In the genomic region with DNA sequence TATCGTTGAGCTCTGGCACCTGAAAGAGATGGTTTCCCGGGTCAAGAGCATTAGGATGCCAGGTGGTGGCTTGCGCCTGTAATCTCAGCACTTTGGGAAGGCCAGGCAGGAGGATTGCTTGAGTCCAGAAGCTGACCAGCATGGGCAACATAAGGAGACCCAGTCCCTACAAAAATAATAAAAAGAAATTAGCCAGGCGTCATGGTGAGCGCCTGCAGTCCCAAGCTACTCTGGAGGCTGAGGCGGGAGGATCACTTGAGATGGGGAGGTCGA, we compare ENCODE assay signal across 21 cellular contexts. TPM values are rescaled to one million over a fixed set of nuclear protein-coding genes. Genes with fewer than 3 reads are reported as not detected.
DNase-seq lines count a peak whose midpoint lies in the region; ATAC-seq and TF ChIP-seq lines count a peak whose summit lies in the region.
"Had no signal": no experiment of that assay in that cellular context is flagged by ENCODE, and none has a peak within 500 bp of the region (broad histone marks: within the 10 kb centered on the region; RNA-seq: fewer than 3 reads in every experiment).

No MANE protein-coding gene starts in this region.

- no peak overlapping the region for H2BK12ac ChIP-seq in neuronal stem cell (ENCODE audit: low read length)

- H3K9ac ChIP-seq in neuronal stem cell (ENCODE audit: low read depth, low read length, poor library complexity), result no peak overlapping the region
- H3K9ac ChIP-seq: BLaER1, GM23248, KMS-11 had no signal

- no peak for TF ChIP-seq POLR2A in transverse colon (IDR thresholded peaks at IDR 0.05)

- peak overlapping the region; percentile 21 for H3K14ac ChIP-seq in neuronal stem cell (ENCODE audit: low read length)

- no peak overlapping the region for H3K4ac ChIP-seq in neuronal stem cell (ENCODE audit: low read length)

- in situ Hi-C loops in transverse colon (cut with MboI; ENCODE audit: low pct_ligation_motif_present in 1 of 4, low pct_unique_long_range_greater_than_20kb in 1 of 4, low sequenced_read_pairs in 3 of 4), result no loop called here

- no peak overlapping the region for H3K4me2 ChIP-seq in neuronal stem cell (ENCODE audit: insufficient read depth, low read length, poor library complexity, severe bottlenecking)
- H3K4me2 ChIP-seq: BLaER1, KMS-11 had no signal

- H3K27me3 ChIP-seq in neuronal stem cell (ENCODE audit: control insufficient read depth in 3 of 3, insufficient read depth in 3 of 3, low read depth in 1 of 3, low read length in 3 of 3) (peaks cover 0 to 82% (median 39%) of the 10 kb centered on the region in 3 experiments), transverse colon (peaks cover 52% of the 10 kb centered on the region)

- intact Hi-C loops in transverse colon (cut with DNase I; ENCODE audit: low total_unique reads), result no loop called here

- no peak overlapping the region for H3K23ac ChIP-seq in neuronal stem cell (ENCODE audit: low read depth, low read length, poor library complexity)

- H2AFZ ChIP-seq in neuronal stem cell (ENCODE audit: low read length), result no peak overlapping the region
- H2AFZ ChIP-seq: GM23248 had no signal

- H3K18ac ChIP-seq in neuronal stem cell (ENCODE audit: low read length), result no peak overlapping the region

- no CpG with 5 or more reads among the region's 7 CpGs for WGBS in neuronal stem cell (ENCODE audit: extremely low coverage in 2 of 2, insufficient read length in 2 of 2, insufficient replicate concordance in 1 of 2), 2 donors
- WGBS in transverse colon (ENCODE audit: low coverage in 1 of 2), 2 donors, result 93% methylated on average over 7 of the region's 7 CpGs; no CpG with 5 or more reads in 1 of the 2 donors

- H3K27me3 Mint-ChIP-seq in activated naive CD4-positive, alpha-beta T cell treated with anti-CD3 and anti-CD28 coated beads, Interleukin-2, amount 10 ng/mL, durations not matched to agents 7 days and 5 days, result peaks cover 87% of the 10 kb centered on the region
- peaks cover 71% of the 10 kb centered on the region for H3K27me3 Mint-ChIP-seq in WTC11 (ENCODE audit: low read depth)
- H3K27me3 Mint-ChIP-seq in activated T-cell treated with anti-CD3 and anti-CD28 coated beads, Interleukin-2, amount 50 U/mL, for 24 hours, result peaks cover 52% of the 10 kb centered on the region

- H4K91ac ChIP-seq in neuronal stem cell (ENCODE audit: low read depth, low read length, poor library complexity), result no peak overlapping the region

- H3K27ac Mint-ChIP-seq in activated naive CD4-positive, alpha-beta T cell treated with anti-CD3 and anti-CD28 coated beads, Interleukin-2, amount 10 ng/mL, durations not matched to agents 7 days and 5 days, result no peak overlapping the region
- H3K27ac Mint-ChIP-seq in activated naive CD4-positive, alpha-beta T cell treated with anti-CD3 and anti-CD28 coated beads, Interleukin-2, amount 50 U/mL, for 72 hours, result no peak overlapping the region
- no peak overlapping the region for H3K27ac Mint-ChIP-seq in WTC11
- H3K27ac Mint-ChIP-seq in activated T-cell treated with anti-CD3 and anti-CD28 coated beads, Interleukin-2, amount 50 U/mL, for 24 hours, result no peak overlapping the region
- H3K27ac Mint-ChIP-seq: CD4-positive, alpha-beta T cell had no signal

- no peaks in the 10 kb centered on the region for H3K9me3 Mint-ChIP-seq in activated naive CD4-positive, alpha-beta T cell treated with anti-CD3 and anti-CD28 coated beads, Interleukin-2, amount 10 ng/mL, durations not matched to agents 7 days and 5 days
- H3K9me3 Mint-ChIP-seq in activated naive CD4-positive, alpha-beta T cell treated with anti-CD3 and anti-CD28 coated beads, Interleukin-2, amount 50 U/mL, for 72 hours, result no peaks in the 10 kb centered on the region
- H3K9me3 Mint-ChIP-seq in WTC11, result no peaks in the 10 kb centered on the region
- no peaks in the 10 kb centered on the region for H3K9me3 Mint-ChIP-seq in activated T-cell treated with anti-CD3 and anti-CD28 coated beads, Interleukin-2, amount 50 U/mL, for 24 hours
- H3K9me3 Mint-ChIP-seq: CD4-positive, alpha-beta T cell had no signal

- H3K4me3 ChIP-seq in neuronal stem cell (ENCODE audit: low read length in 2 of 2) (no peak overlapping the region), transverse colon (no peak overlapping the region)
- H3K4me3 ChIP-seq: BLaER1, GM23248 had no signal

- CTCF ChIA-PET in activated naive CD4-positive, alpha-beta T cell treated with anti-CD3 and anti-CD28 coated beads, Interleukin-2, amount 10 ng/mL, durations not matched to agents 7 days and 5 days (lab: Charles Lee), result interaction anchor here (0.8 kb wide), 1 partner anchor 175 kb away, joined by 3 read pairs; no protein-coding TSS in a partner anchor
- CTCF ChIA-PET in WTC11 (lab: Charles Lee), result interaction anchor here (1.0 to 1.1 kb wide), 2 partner anchors 31 to 175 kb away, joined by 3 read pairs; no protein-coding TSS in a partner anchor

- no peak for TF ChIP-seq EP300 in transverse colon (IDR thresholded peaks at IDR 0.05; ENCODE audit: low read depth)

- no peak overlapping the region for H2BK15ac ChIP-seq in neuronal stem cell (ENCODE audit: low read length)

- DNase-seq in activated naive CD4-positive, alpha-beta T cell treated with anti-CD3 and anti-CD28 coated beads, Interleukin-2, amount 10 ng/mL, durations not matched to agents 7 days and 5 days, result peak; percentile 8
- DNase-seq in activated naive CD4-positive, alpha-beta T cell treated with anti-CD3 and anti-CD28 coated beads, Interleukin-2, amount 50 U/mL, for 72 hours (ENCODE audit: low spot score in 2 of 2), result no peak
- DNase-seq in WTC11 (ENCODE audit: low spot score), result no peak
- no peak for DNase-seq in neuronal stem cell (ENCODE audit: low spot score)
- DNase-seq in NCI-H510A (lab: John Stamatoyannopoulos, UW), result no peak
- DNase-seq in transverse colon, result no peak
- no peak for DNase-seq in activated T-cell treated with anti-CD3 and anti-CD28 coated beads, Interleukin-2, amount 50 U/mL, for 24 hours
- DNase-seq: CD4-positive, alpha-beta T cell; DMS53; GM23248; HCEC 1CT; IMR-90; MM.1S; NCI-H2029; NCI-H446; NCI-H526; SHP77 had no signal

- no peaks in the 10 kb centered on the region for H3K36me3 ChIP-seq in neuronal stem cell (replicated peaks in 1 of 2; ENCODE audit: control insufficient read depth in 2 of 2, insufficient read depth in 2 of 2, low read length in 2 of 2)
- H3K36me3 ChIP-seq in transverse colon, result no peaks in the 10 kb centered on the region
- H3K36me3 ChIP-seq: BLaER1 had no signal

- no peak for ATAC-seq in activated naive CD4-positive, alpha-beta T cell treated with anti-CD3 and anti-CD28 coated beads, Interleukin-2, amount 50 U/mL, for 72 hours
- no peak for ATAC-seq in WTC11

- H3K79me1 ChIP-seq in neuronal stem cell (ENCODE audit: low read depth, low read length), result peaks cover 2% of the 10 kb centered on the region

- no peak overlapping the region for H4K8ac ChIP-seq in neuronal stem cell (ENCODE audit: low read depth, low read length)

- peaks cover 3 to 11% of the 10 kb centered on the region in 2 donors for H3K4me1 ChIP-seq in neuronal stem cell (ENCODE audit: control insufficient read depth in 2 of 2, insufficient read depth in 1 of 2, low read depth in 1 of 2, low read length in 2 of 2)
- peaks cover 0 to 19% (median 16%) of the 10 kb centered on the region in 4 donors for H3K4me1 ChIP-seq in transverse colon

- H2BK5ac ChIP-seq in neuronal stem cell (ENCODE audit: low read length), result no peak overlapping the region

- H3K36me3 Mint-ChIP-seq in activated naive CD4-positive, alpha-beta T cell treated with anti-CD3 and anti-CD28 coated beads, Interleukin-2, amount 10 ng/mL, durations not matched to agents 7 days and 5 days, result no peaks in the 10 kb centered on the region
- H3K36me3 Mint-ChIP-seq in activated naive CD4-positive, alpha-beta T cell treated with anti-CD3 and anti-CD28 coated beads, Interleukin-2, amount 50 U/mL, for 72 hours, result no peaks in the 10 kb centered on the region
- H3K36me3 Mint-ChIP-seq in WTC11, result no peaks in the 10 kb centered on the region
- no peaks in the 10 kb centered on the region for H3K36me3 Mint-ChIP-seq in activated T-cell treated with anti-CD3 and anti-CD28 coated beads, Interleukin-2, amount 50 U/mL, for 24 hours (ENCODE audit: low read depth)

- H3K9me3 ChIP-seq in neuronal stem cell (replicated peaks in 1 of 2; ENCODE audit: control insufficient read depth in 2 of 2, insufficient read depth in 1 of 2, low read depth in 1 of 2, low read length in 2 of 2) (peaks cover 0 to 1% of the 10 kb centered on the region in 2 donors), transverse colon (no peaks in the 10 kb centered on the region)
- H3K9me3 ChIP-seq: BLaER1 had no signal

- no peak overlapping the region for H3K27ac ChIP-seq in neuronal stem cell (replicated peaks; ENCODE audit: low read length)
- H3K27ac ChIP-seq in transverse colon, result no peak overlapping the region
- H3K27ac ChIP-seq: BLaER1, GM23248, KMS-11, RWPE1 had no signal

- POLR2A ChIA-PET in WTC11 (lab: Charles Lee), result no interaction called here

- H2BK120ac ChIP-seq in neuronal stem cell (ENCODE audit: low read depth, low read length), result no peak overlapping the region

- no peak overlapping the region for H2AK5ac ChIP-seq in neuronal stem cell (ENCODE audit: low read depth, low read length)

- no peak for TF ChIP-seq CTCF in WTC11 (IDR thresholded peaks at IDR 0.05)
- no peak for TF ChIP-seq CTCF in transverse colon (IDR thresholded peaks at IDR 0.05)

- H3K4me3 Mint-ChIP-seq in activated naive CD4-positive, alpha-beta T cell treated with anti-CD3 and anti-CD28 coated beads, Interleukin-2, amount 10 ng/mL, durations not matched to agents 7 days and 5 days, result no peak overlapping the region
- H3K4me3 Mint-ChIP-seq in WTC11, result peak overlapping the region; percentile 36
- no peak overlapping the region for H3K4me3 Mint-ChIP-seq in activated T-cell treated with anti-CD3 and anti-CD28 coated beads, Interleukin-2, amount 50 U/mL, for 24 hours
- H3K4me3 Mint-ChIP-seq: CD4-positive, alpha-beta T cell had no signal

- H3K4me1 Mint-ChIP-seq in activated naive CD4-positive, alpha-beta T cell treated with anti-CD3 and anti-CD28 coated beads, Interleukin-2, amount 10 ng/mL, durations not matched to agents 7 days and 5 days, result peaks cover 4% of the 10 kb centered on the region
- H3K4me1 Mint-ChIP-seq in WTC11, result peaks cover 23% of the 10 kb centered on the region
- peaks cover 4% of the 10 kb centered on the region for H3K4me1 Mint-ChIP-seq in activated T-cell treated with anti-CD3 and anti-CD28 coated beads, Interleukin-2, amount 50 U/mL, for 24 hours (ENCODE audit: low read depth)

RNA-seq across cellular contexts. Expression of a gene that starts 6.1 kb away (rescaled TPM):
- total RNA-seq in activated naive CD4-positive, alpha-beta T cell treated with anti-CD3 and anti-CD28 coated beads, Interleukin-2, amount 50 U/mL, for 72 hours, result under 1 TPM; 0.16 TPM
- total RNA-seq in WTC11 (2021), result 2.5 to 2.9 TPM (median 2.7 TPM) in 3 replicates
- polyA plus RNA-seq in neuronal stem cell (2013, experiment 1 of 2), result 1.0 TPM
- polyA plus RNA-seq in neuronal stem cell (2013, experiment 2 of 2), result 1.1 TPM
- total RNA-seq in transverse colon, result under 1 TPM in 3 of 4 donors, not detected in 1; 0.32 to 0.75 (median 0.68) TPM
- total RNA-seq: GM23248, IMR-90 had no signal

RNA-seq across cellular contexts. Expression of a gene that starts 21.1 kb away (rescaled TPM):
- 1 to 10 TPM; 6.1 to 9.7 TPM for total RNA-seq in activated naive CD4-positive, alpha-beta T cell treated with anti-CD3 and anti-CD28 coated beads, Interleukin-2, amount 50 U/mL, for 72 hours
- total RNA-seq in WTC11 (2021), result 0.66 to 0.71 TPM (median 0.69 TPM) in 3 replicates
- 0.64 TPM for polyA plus RNA-seq in neuronal stem cell (2013, experiment 1 of 2)
- polyA plus RNA-seq in neuronal stem cell (2013, experiment 2 of 2), result 0.71 TPM
- total RNA-seq in transverse colon, result 1 to 10 TPM; 2.2 to 10.0 (median 6.2) TPM
- total RNA-seq: G401 had no signal

RNA-seq across cellular contexts. Expression of a gene that starts 53.9 kb away (rescaled TPM):
- 100 to 1,000 TPM; 104 to 113 TPM for total RNA-seq in activated naive CD4-positive, alpha-beta T cell treated with anti-CD3 and anti-CD28 coated beads, Interleukin-2, amount 50 U/mL, for 72 hours
- total RNA-seq in WTC11 (2021) (117 to 121 TPM (median 120 TPM) in 3 replicates), transverse colon (100 to 1,000 TPM in 1 of 4 donors, 10 to 100 TPM in 3; 25.5 to 128 (median 63.2) TPM)
- 216 TPM for polyA plus RNA-seq in neuronal stem cell (2013, experiment 1 of 2)
- 208 TPM for polyA plus RNA-seq in neuronal stem cell (2013, experiment 2 of 2)
